16 cellular contexts compared by ENCODE assay signal in the genomic region with DNA sequence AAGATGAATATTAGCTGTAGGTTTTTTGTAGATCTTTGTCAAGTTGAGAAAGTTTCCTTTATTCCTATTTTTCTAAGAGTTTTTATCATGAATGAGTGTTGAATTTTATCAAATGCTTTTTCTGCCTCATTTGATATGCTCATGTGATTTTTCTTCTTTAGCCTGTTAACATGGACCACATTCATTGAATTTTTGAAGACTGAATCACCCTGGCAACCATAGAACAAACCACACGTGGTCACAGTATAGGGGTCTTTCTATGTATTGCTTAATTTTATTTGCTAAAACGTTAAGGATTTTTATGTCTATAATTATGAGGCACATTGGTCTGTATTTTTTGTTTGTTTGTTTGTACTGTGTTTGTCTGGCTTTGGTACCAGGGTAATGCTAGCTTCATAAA.
DNase-seq lines count a peak whose midpoint lies in the region; ATAC-seq and TF ChIP-seq lines count a peak whose summit lies in the region.
"Had no signal": no experiment of that assay in that cellular context is flagged by ENCODE, and none has a peak within 500 bp of the region (broad histone marks: within the 10 kb centered on the region; RNA-seq: fewer than 3 reads in every experiment).

No MANE protein-coding gene starts in this region.

- H3K27me3 ChIP-seq in PC-3 (ENCODE audit: low read length): no peaks in the 10 kb centered on the region
- H3K27me3 ChIP-seq: gastroesophageal sphincter, transverse colon had no signal

- POLR2A ChIA-PET in PC-3 (lab: Charles Lee; ENCODE audit: unreplicated experiment): no interaction called here

- no peak overlapping the region for H3K27ac ChIP-seq in PC-3 (ENCODE audit: low read length)
- H3K27ac ChIP-seq in mesodermal cell (ENCODE audit: low read depth, low read length, severe bottlenecking): peak overlapping the region; percentile 16
- H3K27ac ChIP-seq: gastroesophageal sphincter, SK-N-MC, transverse colon had no signal

- H3K4me1 ChIP-seq in PC-3 (ENCODE audit: insufficient read depth, low read length) (peaks cover 7% of the 10 kb centered on the region; the same call in 1 of the 2 replicates), mesodermal cell (ENCODE audit: control insufficient read depth, insufficient read depth, low read length, poor library complexity, severe bottlenecking) (peaks cover 11% of the 10 kb centered on the region)
- H3K4me1 ChIP-seq: transverse colon had no signal

- ATAC-seq in PC-3: no peak
- ATAC-seq: gastroesophageal sphincter; stimulated activated memory B cell treated with anti-CD40 and anti-IgM and Interleukin-4, amounts not matched to agents 10 μg/mL and 1 μg/mL and 100 μg/mL, for 72 hours had no signal

- intact Hi-C loops in PC-3 (cut with micrococcal nuclease): no loop called here

- H3K79me2 ChIP-seq in PC-3 (ENCODE audit: low read length): no peaks in the 10 kb centered on the region

- WGBS in mesodermal cell (ENCODE audit: insufficient coverage in 2 of 2), 2 experiments: 67% methylated on average over 1 of the region's 2 CpGs; no CpG with 5 or more reads in 1 of the 2 experiments

- in situ Hi-C loops in Caki2 (cut with HindIII; ENCODE audit: low pct_unique_long_range_greater_than_20kb, low sequenced_read_pairs): no loop called here
- in situ Hi-C loops in GM13977 (cut with MboI; ENCODE audit: low pct_unique_long_range_greater_than_20kb, low sequenced_read_pairs, unreplicated experiment): no loop called here

- H3K4me2 ChIP-seq in PC-3 (ENCODE audit: low read length): no peak overlapping the region

- BruUV-seq in PC-3 (replicated peaks; lab: Mats Ljungman, UMichigan): no TSS peak

- H3K9me3 ChIP-seq in PC-3 (ENCODE audit: low read length): no peaks in the 10 kb centered on the region
- H3K9me3 ChIP-seq in mesodermal cell (ENCODE audit: control insufficient read depth, low read length): no peaks in the 10 kb centered on the region
- H3K9me3 ChIP-seq: gastroesophageal sphincter, transverse colon had no signal

- H3K9me2 ChIP-seq in PC-3 (replicated peaks; ENCODE audit: low read length): no peaks in the 10 kb centered on the region

- H3K4me3 ChIP-seq in PC-3 (ENCODE audit: low read length) (no peak overlapping the region), choroid plexus epithelial cell (ENCODE audit: low read depth, low read length) (no peak overlapping the region), mesodermal cell (ENCODE audit: extremely low read depth, insufficient read depth, low read length, poor library complexity, severe bottlenecking) (no peak overlapping the region)
- H3K4me3 ChIP-seq: gastroesophageal sphincter, SK-N-MC, transverse colon had no signal

- H3K36me3 ChIP-seq in PC-3 (ENCODE audit: low read depth, low read length) (no peaks in the 10 kb centered on the region), mesodermal cell (ENCODE audit: control insufficient read depth, insufficient read depth, low read length) (no peaks in the 10 kb centered on the region)
- H3K36me3 ChIP-seq: gastroesophageal sphincter, transverse colon had no signal

- no peaks in the 10 kb centered on the region for H3F3A ChIP-seq in PC-3 (ENCODE audit: low read length, unreplicated experiment)

- peak; percentile 22 for DNase-seq in Caki2 (ENCODE audit: low read depth)
- peak; percentile 52 for DNase-seq in PC-3
- DNase-seq in choroid plexus epithelial cell (ENCODE audit: low read depth): peak; percentile 81
- no peak for DNase-seq in GM13977 (ENCODE audit: low spot score)
- DNase-seq in hypothalamus (lab: John Stamatoyannopoulos, UW): no peak
- no peak for DNase-seq in nucleus accumbens (lab: John Stamatoyannopoulos, UW)
- no peak for DNase-seq in T-helper 1 cell
- DNase-seq: activated CD4-positive, alpha-beta T cell treated with anti-CD3 and anti-CD28 coated beads, Interleukin-2, amount 50 U/mL, for 48 hours; activated T-cell treated with anti-CD3 and anti-CD28 coated beads, Interleukin-2, amount 50 U/mL, for 48 hours; midbrain; NCI-H1092; transverse colon had no signal

- no peak overlapping the region for H2AFZ ChIP-seq in PC-3 (ENCODE audit: low read length)

- no peaks in the 10 kb centered on the region for H4K20me1 ChIP-seq in PC-3 (ENCODE audit: low read length)

- no peak for TF ChIP-seq CTCF in PC-3 (conservative IDR thresholded peaks at IDR 0.05; ENCODE audit: low read depth, low read length)
- TF ChIP-seq CTCF in choroid plexus epithelial cell (conservative IDR thresholded peaks at IDR 0.05; ENCODE audit: low read depth, low read length): no peak
- TF ChIP-seq CTCF in GM13977 (IDR thresholded peaks at IDR 0.05; ENCODE audit: extremely low read depth, insufficient read depth, missing control alignments): no peak

- CTCF ChIA-PET in PC-3 (lab: Charles Lee): no interaction called here

- no peak overlapping the region for H3K9ac ChIP-seq in PC-3 (ENCODE audit: low read length)

Comparison
In these comparisons a context has a peak if more than half of its experiments do, and no peak if none do; other contexts are left out.
1. DNase-seq: peak in Caki2 (single experiment), PC-3 (single experiment) and choroid plexus epithelial cell (single experiment); none in GM13977 (single experiment), hypothalamus (0 of 51), nucleus accumbens (0 of 56) and T-helper 1 cell (0 of 5).